24 cellular contexts compared by ENCODE assay signal in the genomic region with DNA sequence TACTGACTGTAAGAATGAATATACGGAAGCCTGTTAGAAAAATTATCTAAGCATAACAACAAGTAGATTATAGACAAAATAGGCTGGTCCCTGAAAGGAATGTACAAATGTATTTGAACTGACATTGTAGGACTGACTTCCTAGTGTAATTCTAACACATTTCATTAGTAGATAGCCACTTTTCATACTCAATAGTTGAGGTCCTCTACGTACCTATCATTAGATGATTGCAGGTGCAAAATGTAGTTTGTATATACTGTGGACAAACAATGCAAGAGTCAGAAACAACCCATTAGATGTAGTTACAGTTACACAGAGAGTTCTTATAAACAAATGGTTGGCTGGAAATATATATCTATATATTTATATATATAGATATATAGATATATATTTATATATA.
"Had no signal": no experiment of that assay in that cellular context is flagged by ENCODE, and none has a peak within 500 bp of the region (broad histone marks: within the 10 kb centered on the region; RNA-seq: fewer than 3 reads in every experiment).

No MANE protein-coding gene starts in this region.

- H3K4me3 Mint-ChIP-seq: activated B cell treated with CpG ODN at 0.5 μM for 24 hours; activated CD4-positive, alpha-beta memory T cell treated with anti-CD3 and anti-CD28 coated beads, Interleukin-2, amount 10 ng/mL, durations not matched to agents 7 days and 5 days; activated naive CD8-positive, alpha-beta T cell treated with anti-CD3 and anti-CD28 coated beads for 36 hours; activated T-helper 1 cell treated with anti-CD3 and anti-CD28 coated beads, Interleukin-12 subunit alpha, Interleukin-12 subunit beta, Interleukin-2, Interleukin-4 antibody, amounts not matched to agents 30 ng/mL and 10 ng/mL and 1 ng/mL, durations not matched to agents 14 hours and 24 hours and 36 hours; mesothelial cell of epicardium; naive thymus-derived CD8-positive, alpha-beta T cell; neural progenitor cell; stimulated activated memory B cell treated with anti-CD40 and anti-IgM and Interleukin-4, amounts not matched to agents 10 μg/mL and 1 μg/mL and 100 μg/mL, for 72 hours had no signal

- DNase-seq: activated B cell treated with CpG ODN at 0.5 μM for 24 hours; activated CD4-positive, alpha-beta memory T cell treated with anti-CD3 and anti-CD28 coated beads, Interleukin-2, amount 10 ng/mL, durations not matched to agents 7 days and 5 days; activated CD4-positive, alpha-beta T cell treated with anti-CD3 and anti-CD28 coated beads for 48 hours; activated naive CD8-positive, alpha-beta T cell treated with anti-CD3 and anti-CD28 coated beads for 36 hours; amygdala; colonic mucosa; dorsolateral prefrontal cortex; hippocampal formation; kidney glomerular epithelial cell; left ventricle myocardium superior; mammary epithelial cell; naive thymus-derived CD8-positive, alpha-beta T cell; posterior cingulate gyrus; small intestine; stimulated activated CD4-positive, alpha-beta T cell treated with anti-CD3 and anti-CD28 coated beads, Interleukin-2, amount 100 ng/mL, for 24 hours; T1000; testis; trophoblast cell; uterus had no signal

- H3K9me3 Mint-ChIP-seq: activated CD4-positive, alpha-beta memory T cell treated with anti-CD3 and anti-CD28 coated beads, Interleukin-2, amount 10 ng/mL, durations not matched to agents 7 days and 5 days; activated T-helper 1 cell treated with anti-CD3 and anti-CD28 coated beads, Interleukin-12 subunit alpha, Interleukin-12 subunit beta, Interleukin-2, Interleukin-4 antibody, amounts not matched to agents 30 ng/mL and 10 ng/mL and 1 ng/mL, durations not matched to agents 14 hours and 24 hours and 36 hours; mesothelial cell of epicardium; neural progenitor cell; stimulated activated memory B cell treated with anti-CD40 and anti-IgM and Interleukin-4, amounts not matched to agents 10 μg/mL and 1 μg/mL and 100 μg/mL, for 72 hours had no signal

- H3K27ac Mint-ChIP-seq: activated B cell treated with CpG ODN at 0.5 μM for 24 hours; activated CD4-positive, alpha-beta memory T cell treated with anti-CD3 and anti-CD28 coated beads, Interleukin-2, amount 10 ng/mL, durations not matched to agents 7 days and 5 days; activated naive CD8-positive, alpha-beta T cell treated with anti-CD3 and anti-CD28 coated beads for 36 hours; activated T-helper 1 cell treated with anti-CD3 and anti-CD28 coated beads, Interleukin-12 subunit alpha, Interleukin-12 subunit beta, Interleukin-2, Interleukin-4 antibody, amounts not matched to agents 30 ng/mL and 10 ng/mL and 1 ng/mL, durations not matched to agents 14 hours and 24 hours and 36 hours; mesothelial cell of epicardium; naive thymus-derived CD8-positive, alpha-beta T cell; neural progenitor cell; stimulated activated memory B cell treated with anti-CD40 and anti-IgM and Interleukin-4, amounts not matched to agents 10 μg/mL and 1 μg/mL and 100 μg/mL, for 72 hours had no signal

- H3K4me1 Mint-ChIP-seq: activated B cell treated with CpG ODN at 0.5 μM for 24 hours; activated CD4-positive, alpha-beta memory T cell treated with anti-CD3 and anti-CD28 coated beads, Interleukin-2, amount 10 ng/mL, durations not matched to agents 7 days and 5 days; activated naive CD8-positive, alpha-beta T cell treated with anti-CD3 and anti-CD28 coated beads for 36 hours; mesothelial cell of epicardium; naive thymus-derived CD8-positive, alpha-beta T cell; neural progenitor cell; stimulated activated memory B cell treated with anti-CD40 and anti-IgM and Interleukin-4, amounts not matched to agents 10 μg/mL and 1 μg/mL and 100 μg/mL, for 72 hours had no signal

- ATAC-seq: left ventricle myocardium superior; naive thymus-derived CD8-positive, alpha-beta T cell; sciatic nerve; stimulated activated memory B cell treated with anti-CD40 and anti-IgM and Interleukin-4, amounts not matched to agents 10 μg/mL and 1 μg/mL and 100 μg/mL, for 72 hours had no signal

- H3K27me3 Mint-ChIP-seq: activated B cell treated with CpG ODN at 0.5 μM for 24 hours; activated CD4-positive, alpha-beta memory T cell treated with anti-CD3 and anti-CD28 coated beads, Interleukin-2, amount 10 ng/mL, durations not matched to agents 7 days and 5 days; activated naive CD8-positive, alpha-beta T cell treated with anti-CD3 and anti-CD28 coated beads for 36 hours; naive thymus-derived CD8-positive, alpha-beta T cell; stimulated activated memory B cell treated with anti-CD40 and anti-IgM and Interleukin-4, amounts not matched to agents 10 μg/mL and 1 μg/mL and 100 μg/mL, for 72 hours had no signal

- H3K36me3 Mint-ChIP-seq: activated naive CD8-positive, alpha-beta T cell treated with anti-CD3 and anti-CD28 coated beads for 36 hours; mesothelial cell of epicardium; naive thymus-derived CD8-positive, alpha-beta T cell; neural progenitor cell; stimulated activated memory B cell treated with anti-CD40 and anti-IgM and Interleukin-4, amounts not matched to agents 10 μg/mL and 1 μg/mL and 100 μg/mL, for 72 hours had no signal
